Comparison of ENCODE assay signal across 20 cellular contexts in genomic region chr18:26894006-26894405, GRCh38. TPM values are rescaled to one million over a fixed set of nuclear protein-coding genes. Genes with fewer than 3 reads are reported as not detected.
"Had no signal": no experiment of that assay in that cellular context is flagged by ENCODE, and none has a peak within 500 bp of the region (broad histone marks: within the 10 kb centered on the region; RNA-seq: fewer than 3 reads in every experiment).

No MANE protein-coding gene starts in this region.

- H3K27ac ChIP-seq: cardiac muscle cell, foreskin keratinocyte, thoracic aorta, upper lobe of right lung had no signal

- H3K4me3 ChIP-seq: cardiac muscle cell, thoracic aorta, upper lobe of right lung had no signal

- DNase-seq: activated CD4-positive, alpha-beta T cell treated with anti-CD3 and anti-CD28 coated beads for 1 hour; activated CD4-positive, alpha-beta T cell treated with anti-CD3 and anti-CD28 coated beads, Interleukin-2, amount 50 U/mL, for 4 hours; activated naive CD4-positive, alpha-beta T cell treated with anti-CD3 and anti-CD28 coated beads, Interleukin-2, amount 10 ng/mL, durations not matched to agents 7 days and 5 days; activated T-cell treated with anti-CD3 and anti-CD28 coated beads for 4 hours; cortex of kidney; effector CD4-positive, alpha-beta T cell; foreskin keratinocyte; left colon; mammary epithelial cell; naive thymus-derived CD8-positive, alpha-beta T cell; right cardiac atrium; small intestine; stimulated activated naive CD8-positive, alpha-beta T cell treated with anti-CD3 and anti-CD28 coated beads, Interleukin-15, amount 100 ng/mL, for 72 hours; T-helper 1 cell; T1000; upper lobe of right lung had no signal

- FAIRE-seq: astrocyte, small intestine had no signal

- H3K27me3 ChIP-seq: foreskin keratinocyte, upper lobe of right lung had no signal

- H3K36me3 ChIP-seq: cardiac muscle cell, thoracic aorta, upper lobe of right lung had no signal

- H3K4me1 ChIP-seq: foreskin keratinocyte, upper lobe of right lung had no signal

- H3K9me3 ChIP-seq: thoracic aorta, upper lobe of right lung had no signal

RNA-seq across cellular contexts. Expression of gene AQP4, which starts 28.5 kb away (rescaled TPM):
- total RNA-seq: astrocyte; foreskin keratinocyte; mammary epithelial cell; naive thymus-derived CD8-positive, alpha-beta T cell; posterior vena cava; thoracic aorta had no signal
- polyA plus RNA-seq: cardiac muscle cell; foreskin keratinocyte; mammary epithelial cell; naive thymus-derived CD8-positive, alpha-beta T cell had no signal
